Comparison of ENCODE assay signal across 28 cellular contexts in the genomic region with DNA sequence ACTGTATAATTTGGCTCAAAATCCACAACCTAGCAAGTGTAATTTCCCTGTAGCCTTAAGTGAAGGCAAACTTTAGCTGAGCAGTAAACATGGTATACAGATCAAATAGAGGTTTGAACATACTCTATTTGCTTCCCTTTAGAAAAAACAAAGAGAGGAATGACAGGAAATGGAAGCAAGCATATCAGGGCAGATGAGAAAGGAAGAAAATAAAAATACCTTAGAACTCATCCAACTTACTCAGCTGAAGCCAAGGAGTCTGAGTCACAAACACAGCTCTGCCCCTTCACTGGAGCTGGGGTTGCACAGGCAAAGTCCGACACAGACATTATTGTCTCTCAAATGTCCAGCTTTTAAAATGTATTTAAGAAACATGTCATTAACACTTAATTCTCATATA.
DNase-seq lines count a peak whose midpoint lies in the region; ATAC-seq, FAIRE-seq and TF ChIP-seq lines count a peak whose summit lies in the region.
"Had no signal": no experiment of that assay in that cellular context is flagged by ENCODE, and none has a peak within 500 bp of the region (broad histone marks: within the 10 kb centered on the region; RNA-seq: fewer than 3 reads in every experiment).

No MANE protein-coding gene starts in this region.

- peak; percentile 38 for FAIRE-seq in H54 (lab: Jason Lieb, UNC)
- FAIRE-seq: A549 had no signal

- no peak for TF ChIP-seq POLR2A in H54 (IDR thresholded peaks at IDR 0.05; ENCODE audit: low read depth, low read length)

- H3K27me3 Mint-ChIP-seq in stimulated activated naive CD8-positive, alpha-beta T cell treated with anti-CD3 and anti-CD28 coated beads, Interleukin-15, amount 100 ng/mL, for 72 hours = no peaks in the 10 kb centered on the region
- no peaks in the 10 kb centered on the region for H3K27me3 Mint-ChIP-seq in activated naive CD8-positive, alpha-beta T cell treated with anti-CD3 and anti-CD28 coated beads, Interleukin-2, amount 50 U/mL, for 24 hours
- H3K27me3 Mint-ChIP-seq: dendritic cell treated with granulocyte-macrophage colony-stimulating factor and Interleukin-4, amounts not matched to agents 40 ng/mL and 50 ng/mL, for 4 days; naive B cell had no signal

- no peaks in the 10 kb centered on the region for H3K4me1 Mint-ChIP-seq in stimulated activated naive CD8-positive, alpha-beta T cell treated with anti-CD3 and anti-CD28 coated beads, Interleukin-15, amount 100 ng/mL, for 72 hours
- no peaks in the 10 kb centered on the region for H3K4me1 Mint-ChIP-seq in activated naive CD8-positive, alpha-beta T cell treated with anti-CD3 and anti-CD28 coated beads, Interleukin-2, amount 50 U/mL, for 24 hours
- H3K4me1 Mint-ChIP-seq: naive B cell had no signal

- H3K27ac Mint-ChIP-seq in stimulated activated naive CD8-positive, alpha-beta T cell treated with anti-CD3 and anti-CD28 coated beads, Interleukin-15, amount 100 ng/mL, for 72 hours = no peak overlapping the region
- no peak overlapping the region for H3K27ac Mint-ChIP-seq in activated naive CD8-positive, alpha-beta T cell treated with anti-CD3 and anti-CD28 coated beads, Interleukin-2, amount 50 U/mL, for 24 hours
- H3K27ac Mint-ChIP-seq: activated CD8-positive, alpha-beta T cell treated with anti-CD3 and anti-CD28 coated beads, Interleukin-2, amount 10 ng/mL, durations not matched to agents 7 days and 5 days; dendritic cell treated with granulocyte-macrophage colony-stimulating factor and Interleukin-4, amounts not matched to agents 40 ng/mL and 50 ng/mL, for 4 days; naive B cell had no signal

- no peak overlapping the region for H3K4me3 Mint-ChIP-seq in stimulated activated naive CD8-positive, alpha-beta T cell treated with anti-CD3 and anti-CD28 coated beads, Interleukin-15, amount 100 ng/mL, for 72 hours
- no peak overlapping the region for H3K4me3 Mint-ChIP-seq in activated naive CD8-positive, alpha-beta T cell treated with anti-CD3 and anti-CD28 coated beads, Interleukin-2, amount 50 U/mL, for 24 hours
- H3K4me3 Mint-ChIP-seq: activated CD8-positive, alpha-beta T cell treated with anti-CD3 and anti-CD28 coated beads, Interleukin-2, amount 10 ng/mL, durations not matched to agents 7 days and 5 days; dendritic cell treated with granulocyte-macrophage colony-stimulating factor and Interleukin-4, amounts not matched to agents 40 ng/mL and 50 ng/mL, for 4 days; naive B cell had no signal

- no peaks in the 10 kb centered on the region for H3K36me3 Mint-ChIP-seq in activated naive CD8-positive, alpha-beta T cell treated with anti-CD3 and anti-CD28 coated beads, Interleukin-2, amount 50 U/mL, for 24 hours (ENCODE audit: low read depth)
- H3K36me3 Mint-ChIP-seq: naive B cell had no signal

- H3K9me3 Mint-ChIP-seq in stimulated activated naive CD8-positive, alpha-beta T cell treated with anti-CD3 and anti-CD28 coated beads, Interleukin-15, amount 100 ng/mL, for 72 hours = no peaks in the 10 kb centered on the region
- no peaks in the 10 kb centered on the region for H3K9me3 Mint-ChIP-seq in activated naive CD8-positive, alpha-beta T cell treated with anti-CD3 and anti-CD28 coated beads, Interleukin-2, amount 50 U/mL, for 24 hours
- H3K9me3 Mint-ChIP-seq: dendritic cell treated with granulocyte-macrophage colony-stimulating factor and Interleukin-4, amounts not matched to agents 40 ng/mL and 50 ng/mL, for 4 days had no signal

- peak; percentile 29 for DNase-seq in A172 (ENCODE audit: low spot score)
- DNase-seq in H54 (ENCODE audit: insufficient read length, low spot score) = no peak
- peak; percentile 26 for DNase-seq in astrocyte of the hippocampus (ENCODE audit: low read depth, low spot score)
- DNase-seq in iris pigment epithelial cell (ENCODE audit: low read depth) = peak; percentile 73
- DNase-seq in stimulated activated naive CD8-positive, alpha-beta T cell treated with anti-CD3 and anti-CD28 coated beads, Interleukin-15, amount 100 ng/mL, for 72 hours = no peak
- DNase-seq in activated T-cell treated with anti-CD3 and anti-CD28 coated beads, Interleukin-2, amount 50 U/mL, for 48 hours = no peak
- no peak for DNase-seq in activated naive CD8-positive, alpha-beta T cell treated with anti-CD3 and anti-CD28 coated beads, Interleukin-2, amount 50 U/mL, for 24 hours
- DNase-seq: activated CD8-positive, alpha-beta T cell treated with anti-CD3 and anti-CD28 coated beads, Interleukin-2, amount 10 ng/mL, durations not matched to agents 7 days and 5 days; adrenal gland; C1 segment of cervical spinal cord; foreskin melanocyte; H7; MM.1S; naive B cell; NCI-H1417 treated with DMSO at 0.1 percent for 48 hours; NCI-H2171 treated with DMSO at 0.1 percent for 48 hours; NCI-H526; occipital lobe; retina; RPMI8226; stimulated activated CD4-positive, alpha-beta T cell treated with anti-CD3 and anti-CD28 coated beads, Interleukin-4, amount 100 ng/mL, for 24 hours; stimulated activated naive CD4-positive, alpha-beta T cell treated with Interleukin-2 at 50 U/mL for 16 hours; SW 1271; tibial artery had no signal

- ATAC-seq in stimulated activated naive CD8-positive, alpha-beta T cell treated with anti-CD3 and anti-CD28 coated beads, Interleukin-15, amount 100 ng/mL, for 72 hours = no peak
- ATAC-seq in activated naive CD8-positive, alpha-beta T cell treated with anti-CD3 and anti-CD28 coated beads, Interleukin-2, amount 50 U/mL, for 24 hours = no peak
- ATAC-seq in HG03139 (IDR thresholded peaks at IDR 0.05; ENCODE audit: unreplicated experiment) = no peak
- ATAC-seq: A549; activated CD4-positive, CD25-positive, alpha-beta regulatory T cell treated with anti-CD3 and anti-CD28 coated beads, Interleukin-2, amount 50 U/mL, for 24 hours; activated CD8-positive, alpha-beta T cell treated with anti-CD3 and anti-CD28 coated beads, Interleukin-2, amount 10 ng/mL, durations not matched to agents 7 days and 5 days had no signal

Comparison
In these comparisons a context has a peak if more than half of its experiments do, and no peak if none do; other contexts are left out.
1. DNase-seq: peak in A172 (single experiment), astrocyte of the hippocampus (single experiment) and iris pigment epithelial cell (single experiment); none in H54 (single experiment), stimulated activated naive CD8-positive, alpha-beta T cell treated with anti-CD3 and anti-CD28 coated beads, Interleukin-15, amount 100 ng/mL, for 72 hours (0 of 2), activated T-cell treated with anti-CD3 and anti-CD28 coated beads, Interleukin-2, amount 50 U/mL, for 48 hours (0 of 2) and activated naive CD8-positive, alpha-beta T cell treated with anti-CD3 and anti-CD28 coated beads, Interleukin-2, amount 50 U/mL, for 24 hours (single experiment).